8 cellular contexts compared by ENCODE assay signal in the genomic region with DNA sequence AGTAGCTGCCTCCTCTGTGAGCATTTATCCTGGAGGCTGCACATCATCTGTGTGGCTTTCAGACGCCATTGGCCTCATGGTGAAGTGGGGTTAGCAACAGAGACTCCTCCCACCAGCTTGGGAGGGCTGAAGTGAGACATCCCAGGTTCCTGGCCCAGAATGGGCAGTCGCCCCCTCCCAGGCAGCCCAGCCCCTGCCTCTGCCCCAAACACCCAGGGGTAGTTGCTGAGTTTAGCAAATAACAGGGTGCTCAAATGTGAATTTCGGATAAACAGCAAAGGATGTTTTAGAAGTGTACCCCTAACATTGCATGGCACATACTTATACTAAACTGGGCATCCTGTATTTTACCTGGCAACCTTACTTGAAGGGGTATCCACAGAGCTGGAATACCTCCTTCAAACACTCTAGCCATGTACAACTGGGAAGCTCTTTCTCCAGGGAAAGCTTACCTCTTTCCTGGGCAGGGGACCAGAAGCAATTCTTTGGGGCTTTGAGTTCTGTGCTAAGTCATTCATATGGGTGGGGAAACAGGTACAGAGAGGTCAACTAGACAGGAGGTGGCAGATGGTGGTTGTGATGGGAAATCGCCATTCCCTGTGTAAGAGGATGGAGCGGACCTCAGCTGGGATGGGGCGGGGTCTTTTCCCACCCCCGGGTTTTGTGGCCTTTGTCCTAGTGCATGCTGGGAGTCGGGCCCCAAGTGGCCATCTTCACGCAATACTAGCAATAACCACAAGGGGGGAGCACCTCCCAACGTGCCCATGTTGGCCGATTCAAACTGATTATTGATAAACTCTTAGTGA. TPM values are rescaled to one million over a fixed set of nuclear protein-coding genes. Genes with fewer than 3 reads are reported as not detected.
DNase-seq lines count a peak whose midpoint lies in the region; ATAC-seq and FAIRE-seq lines count a peak whose summit lies in the region.

No MANE protein-coding gene starts in this region.

- H3K27ac Mint-ChIP-seq in activated T-helper 1 cell treated with anti-CD3 and anti-CD28 coated beads, Interleukin-12 subunit alpha, Interleukin-12 subunit beta, Interleukin-2, Interleukin-4 antibody, amounts not matched to agents 30 ng/mL and 10 ng/mL and 1 ng/mL, durations not matched to agents 14 hours and 24 hours and 36 hours, result no peak overlapping the region

- ATAC-seq in HG03196 (IDR thresholded peaks at IDR 0.05; ENCODE audit: unreplicated experiment), result peak; percentile 37
- no peak for ATAC-seq in HG03460 (IDR thresholded peaks at IDR 0.05; ENCODE audit: unreplicated experiment)
- ATAC-seq in GM19035 (IDR thresholded peaks at IDR 0.05; ENCODE audit: unreplicated experiment), result no peak

- peaks cover 27% of the 10 kb centered on the region for H3K27me3 Mint-ChIP-seq in activated T-helper 1 cell treated with anti-CD3 and anti-CD28 coated beads, Interleukin-12 subunit alpha, Interleukin-12 subunit beta, Interleukin-2, Interleukin-4 antibody, amounts not matched to agents 30 ng/mL and 10 ng/mL and 1 ng/mL, durations not matched to agents 14 hours and 24 hours and 36 hours (ENCODE audit: insufficient read depth)

- H3K4me3 Mint-ChIP-seq in activated T-helper 1 cell treated with anti-CD3 and anti-CD28 coated beads, Interleukin-12 subunit alpha, Interleukin-12 subunit beta, Interleukin-2, Interleukin-4 antibody, amounts not matched to agents 30 ng/mL and 10 ng/mL and 1 ng/mL, durations not matched to agents 14 hours and 24 hours and 36 hours, result no peak overlapping the region

- intact Hi-C loops in activated T-helper 1 cell treated with anti-CD3 and anti-CD28 coated beads, Interleukin-12 subunit alpha, Interleukin-12 subunit beta, Interleukin-2, Interleukin-4 antibody, amounts not matched to agents 30 ng/mL and 10 ng/mL and 1 ng/mL, durations not matched to agents 14 hours and 24 hours and 36 hours (cut with micrococcal nuclease), result loop anchor here (1.0 to 2.0 kb wide), 2 partner anchors 40 to 158 kb away; no protein-coding TSS in a partner anchor

- no peaks in the 10 kb centered on the region for H3K9me3 Mint-ChIP-seq in activated T-helper 1 cell treated with anti-CD3 and anti-CD28 coated beads, Interleukin-12 subunit alpha, Interleukin-12 subunit beta, Interleukin-2, Interleukin-4 antibody, amounts not matched to agents 30 ng/mL and 10 ng/mL and 1 ng/mL, durations not matched to agents 14 hours and 24 hours and 36 hours

- peaks cover 29% of the 10 kb centered on the region for H3K4me1 Mint-ChIP-seq in activated T-helper 1 cell treated with anti-CD3 and anti-CD28 coated beads, Interleukin-12 subunit alpha, Interleukin-12 subunit beta, Interleukin-2, Interleukin-4 antibody, amounts not matched to agents 30 ng/mL and 10 ng/mL and 1 ng/mL, durations not matched to agents 14 hours and 24 hours and 36 hours (ENCODE audit: low read depth)

- H3K36me3 Mint-ChIP-seq in activated T-helper 1 cell treated with anti-CD3 and anti-CD28 coated beads, Interleukin-12 subunit alpha, Interleukin-12 subunit beta, Interleukin-2, Interleukin-4 antibody, amounts not matched to agents 30 ng/mL and 10 ng/mL and 1 ng/mL, durations not matched to agents 14 hours and 24 hours and 36 hours (ENCODE audit: low read depth), result no peaks in the 10 kb centered on the region

- FAIRE-seq in frontal cortex (lab: Jason Lieb, UNC), result no peak

- peak; percentile 91 for DNase-seq in D341Med (ENCODE audit: low spot score)
- DNase-seq in NOMO-1 treated with dmso at 0.1 percent for 144 hours (lab: John Stamatoyannopoulos, UW; ENCODE audit: unreplicated experiment), result peak; percentile 7
- peak; percentile 46 for DNase-seq in activated T-helper 1 cell treated with anti-CD3 and anti-CD28 coated beads, Interleukin-12 subunit alpha, Interleukin-12 subunit beta, Interleukin-2, Interleukin-4 antibody, amounts not matched to agents 30 ng/mL and 10 ng/mL and 1 ng/mL, durations not matched to agents 14 hours and 24 hours and 36 hours (ENCODE audit: low spot score)
- DNase-seq in frontal cortex (ENCODE audit: low spot score in 2 of 2), result peak; percentile 58 to 75
- DNase-seq in pons (ENCODE audit: low spot score), result peak; percentile 49

RNA-seq across cellular contexts. Expression of gene MTFP1, which starts 19.3 kb away (rescaled TPM):
- total RNA-seq in activated T-helper 1 cell treated with anti-CD3 and anti-CD28 coated beads, Interleukin-12 subunit alpha, Interleukin-12 subunit beta, Interleukin-2, Interleukin-4 antibody, amounts not matched to agents 30 ng/mL and 10 ng/mL and 1 ng/mL, durations not matched to agents 14 hours and 24 hours and 36 hours, result 72.0 and 72.9 TPM in 2 replicates
- 0.41 TPM for total RNA-seq in frontal cortex

RNA-seq across cellular contexts. Expression of gene SEC14L3, which starts 27.0 kb away (rescaled TPM):
- total RNA-seq in activated T-helper 1 cell treated with anti-CD3 and anti-CD28 coated beads, Interleukin-12 subunit alpha, Interleukin-12 subunit beta, Interleukin-2, Interleukin-4 antibody, amounts not matched to agents 30 ng/mL and 10 ng/mL and 1 ng/mL, durations not matched to agents 14 hours and 24 hours and 36 hours, result not detected in 2 replicates
- total RNA-seq in frontal cortex, result not detected

RNA-seq across cellular contexts. Expression of gene SEC14L2, which starts 48.0 kb away (rescaled TPM):
- 25.6 and 27.0 TPM in 2 replicates for total RNA-seq in activated T-helper 1 cell treated with anti-CD3 and anti-CD28 coated beads, Interleukin-12 subunit alpha, Interleukin-12 subunit beta, Interleukin-2, Interleukin-4 antibody, amounts not matched to agents 30 ng/mL and 10 ng/mL and 1 ng/mL, durations not matched to agents 14 hours and 24 hours and 36 hours
- total RNA-seq in frontal cortex, result 6.5 TPM

RNA-seq across cellular contexts. Expression of gene RNF215, which starts 57.6 kb away (rescaled TPM):
- total RNA-seq in activated T-helper 1 cell treated with anti-CD3 and anti-CD28 coated beads, Interleukin-12 subunit alpha, Interleukin-12 subunit beta, Interleukin-2, Interleukin-4 antibody, amounts not matched to agents 30 ng/mL and 10 ng/mL and 1 ng/mL, durations not matched to agents 14 hours and 24 hours and 36 hours, result 10.3 and 13.2 TPM in 2 replicates
- total RNA-seq in frontal cortex, result 22.4 TPM

Comparison
In these comparisons a context has a peak if more than half of its experiments do, and no peak if none do; other contexts are left out.
1. DNase-seq: peak in every context shown above with its lines; median percentile 91 in D341Med; 66 in frontal cortex; 49 in pons; 46 in activated T-helper 1 cell treated with anti-CD3 and anti-CD28 coated beads, Interleukin-12 subunit alpha, Interleukin-12 subunit beta, Interleukin-2, Interleukin-4 antibody, amounts not matched to agents 30 ng/mL and 10 ng/mL and 1 ng/mL, durations not matched to agents 14 hours and 24 hours and 36 hours; 7 in NOMO-1 treated with dmso at 0.1 percent for 144 hours.
2. RNA of gene MTFP1, which starts 19.3 kb away (total RNA-seq): 72.0 to 72.9 TPM in activated T-helper 1 cell treated with anti-CD3 and anti-CD28 coated beads, Interleukin-12 subunit alpha, Interleukin-12 subunit beta, Interleukin-2, Interleukin-4 antibody, amounts not matched to agents 30 ng/mL and 10 ng/mL and 1 ng/mL, durations not matched to agents 14 hours and 24 hours and 36 hours; 0.41 TPM in frontal cortex (single experiment); every median in the first group is over 10 times any median in the second.